In genomic region chr4:118835896-118836762, GRCh38 we compare ENCODE assay signal across 8 cellular contexts. TPM values are rescaled to one million over a fixed set of nuclear protein-coding genes. Genes with fewer than 3 reads are reported as not detected.
DNase-seq lines count a peak whose midpoint lies in the region; ATAC-seq and TF ChIP-seq lines count a peak whose summit lies in the region.

SEC24D (minus strand) TSS chr4:118836126; CDS start chr4:118833696, 2,430 bp downstream.

- H3K27me3 ChIP-seq in lung (ENCODE audit: control insufficient read depth, insufficient read depth): no peaks in the 10 kb centered on the region

- peaks cover 23% of the 10 kb centered on the region for H3K4me1 Mint-ChIP-seq in activated CD8-positive, alpha-beta T cell treated with anti-CD3 and anti-CD28 coated beads, Interleukin-2, amount 10 ng/mL, durations not matched to agents 7 days and 5 days (ENCODE audit: low read depth)

- peaks cover 0 to 1% of the 10 kb centered on the region in 2 donors for H3K4me1 ChIP-seq in lung (ENCODE audit: control insufficient read depth in 2 of 2, insufficient read depth in 2 of 2, low read length in 2 of 2)

- H3K4me3 ChIP-seq in lung: peak within 1 kb of the TSS; percentile 98

- no peak for TF ChIP-seq CTCF in lung (IDR thresholded peaks at IDR 0.05; ENCODE audit: control extremely low read depth, extremely low read depth)

- DNase-seq in CD1c-positive myeloid dendritic cell (ENCODE audit: extremely low spot score) (peak; percentile 94), NCI-H748 treated with DMSO at 0.1 percent for 48 hours (lab: John Stamatoyannopoulos, UW) (peak; percentile 53), lung (ENCODE audit: low spot score) (peak; percentile 88)
- DNase-seq in activated CD8-positive, alpha-beta T cell treated with anti-CD3 and anti-CD28 coated beads, Interleukin-2, amount 10 ng/mL, durations not matched to agents 7 days and 5 days: peak; percentile 84
- peak; percentile 76 for DNase-seq in effector CD4-positive, alpha-beta T cell
- peak; percentile 69 to 73 (median 73) for DNase-seq in stimulated activated CD4-positive, alpha-beta T cell treated with anti-CD3 and anti-CD28 coated beads, TNF-alpha, amount 100 ng/mL, for 4 hours (ENCODE audit: low read depth in 3 of 3)

- peaks cover 5 to 9% of the 10 kb centered on the region in 2 donors for H3K36me3 ChIP-seq in lung (ENCODE audit: control insufficient read depth in 2 of 2, insufficient read depth in 2 of 2, low read length in 2 of 2)

- peak within 1 kb of the TSS; percentile 88 to 99 for H3K27ac ChIP-seq in lung (ENCODE audit: low read depth in 1 of 2, low read length in 1 of 2)

- ATAC-seq in GM19328 (IDR thresholded peaks at IDR 0.05; ENCODE audit: unreplicated experiment) (peak; percentile 71), HG03469 (IDR thresholded peaks at IDR 0.05; ENCODE audit: unreplicated experiment) (peak; percentile 56), lung (ENCODE audit: insufficient read depth, low FRiP score) (peak; percentile 93)
- ATAC-seq in activated CD8-positive, alpha-beta T cell treated with anti-CD3 and anti-CD28 coated beads, Interleukin-2, amount 10 ng/mL, durations not matched to agents 7 days and 5 days: peak; percentile 88

- peak within 1 kb of the TSS; percentile 94 for H3K4me3 Mint-ChIP-seq in activated CD8-positive, alpha-beta T cell treated with anti-CD3 and anti-CD28 coated beads, Interleukin-2, amount 10 ng/mL, durations not matched to agents 7 days and 5 days

- peaks cover 20% of the 10 kb centered on the region for H3K36me3 Mint-ChIP-seq in activated CD8-positive, alpha-beta T cell treated with anti-CD3 and anti-CD28 coated beads, Interleukin-2, amount 10 ng/mL, durations not matched to agents 7 days and 5 days (ENCODE audit: low read depth)

- 0% methylated on average over 65 to 76 of the region's 76 CpGs for WGBS in lung, 2 donors

- POLR2A ChIA-PET in activated CD8-positive, alpha-beta T cell treated with anti-CD3 and anti-CD28 coated beads, Interleukin-2, amount 10 ng/mL, durations not matched to agents 7 days and 5 days (lab: Charles Lee): interaction anchor here (1.1 to 3.3 kb wide), 2 partner anchors 11 to 14 kb away, joined by 4 to 14 read pairs; no protein-coding TSS in a partner anchor

- no peaks in the 10 kb centered on the region for H3K9me3 ChIP-seq in lung (ENCODE audit: control insufficient read depth in 2 of 2, insufficient read depth in 1 of 2, low read length in 1 of 2)

- H3K27ac Mint-ChIP-seq in activated CD8-positive, alpha-beta T cell treated with anti-CD3 and anti-CD28 coated beads, Interleukin-2, amount 10 ng/mL, durations not matched to agents 7 days and 5 days: peak within 1 kb of the TSS; percentile 95

- peaks cover 4% of the 10 kb centered on the region for H3K27me3 Mint-ChIP-seq in activated CD8-positive, alpha-beta T cell treated with anti-CD3 and anti-CD28 coated beads, Interleukin-2, amount 10 ng/mL, durations not matched to agents 7 days and 5 days (ENCODE audit: low read depth)

- CTCF ChIA-PET in activated CD8-positive, alpha-beta T cell treated with anti-CD3 and anti-CD28 coated beads, Interleukin-2, amount 10 ng/mL, durations not matched to agents 7 days and 5 days (lab: Charles Lee): interaction anchor here (1.0 to 4.6 kb wide), 6 partner anchors 11 to 65 kb away, joined by 3 to 43 read pairs (median 18); no protein-coding TSS in a partner anchor

- no peaks in the 10 kb centered on the region for H3K9me3 Mint-ChIP-seq in activated CD8-positive, alpha-beta T cell treated with anti-CD3 and anti-CD28 coated beads, Interleukin-2, amount 10 ng/mL, durations not matched to agents 7 days and 5 days (ENCODE audit: insufficient read depth)

RNA-seq across cellular contexts. Expression of gene SEC24D, which starts in this region (rescaled TPM):
- total RNA-seq in activated CD8-positive, alpha-beta T cell treated with anti-CD3 and anti-CD28 coated beads, Interleukin-2, amount 10 ng/mL, durations not matched to agents 7 days and 5 days: 10 to 100 TPM; 29.5 to 32.7 TPM
- 10 to 100 TPM; 62.8 to 77.2 TPM for total RNA-seq in lung
- polyA plus RNA-seq in lung: 10 to 100 TPM; 11.4 to 41.2 TPM

Comparison
In these comparisons a context has a peak if more than half of its experiments do, and no peak if none do; other contexts are left out.
1. Peak in every context shown above with its lines: DNase-seq, ATAC-seq, H3K4me3 ChIP-seq and H3K27ac ChIP-seq.